ENCODE assay signal across 28 cellular contexts in genomic region chr6:2816158-2816557, GRCh38.
"Had no signal": no experiment of that assay in that cellular context is flagged by ENCODE, and none has a peak within 500 bp of the region (broad histone marks: within the 10 kb centered on the region; RNA-seq: fewer than 3 reads in every experiment).

No MANE protein-coding gene starts in this region.

- H3K27ac ChIP-seq: adrenal gland, body of pancreas, colonic mucosa, gastrocnemius medialis, heart left ventricle had no signal

- H3K4me1 ChIP-seq: colonic mucosa had no signal

- H3K9me3 ChIP-seq: body of pancreas, colonic mucosa, gastrocnemius medialis had no signal

- H3K4me3 ChIP-seq: adrenal gland, body of pancreas, colonic mucosa, gastrocnemius medialis, heart left ventricle had no signal

- H3K36me3 ChIP-seq: adrenal gland, colonic mucosa, gastrocnemius medialis, heart left ventricle had no signal

- H3K27me3 ChIP-seq: adrenal gland, body of pancreas, colonic mucosa, gastrocnemius medialis, heart left ventricle had no signal

- ATAC-seq: activated CD4-positive, alpha-beta T cell treated with anti-CD3 and anti-CD28 coated beads for 36 hours; activated CD8-positive, alpha-beta memory T cell treated with anti-CD3 and anti-CD28 coated beads, Interleukin-2, amount 10 ng/mL, durations not matched to agents 7 days and 5 days; activated CD8-positive, alpha-beta T cell treated with anti-CD3 and anti-CD28 coated beads, Interleukin-2, amount 10 ng/mL, durations not matched to agents 7 days and 5 days; activated naive CD8-positive, alpha-beta T cell treated with anti-CD3 and anti-CD28 coated beads, Interleukin-2, amount 50 U/mL, for 24 hours; body of pancreas; esophagus mucosa; gastrocnemius medialis; heart left ventricle had no signal

- DNase-seq: activated CD4-positive, alpha-beta memory T cell treated with anti-CD3 and anti-CD28 coated beads for 36 hours; activated CD4-positive, alpha-beta T cell treated with anti-CD3 and anti-CD28 coated beads for 36 hours; activated CD4-positive, alpha-beta T cell treated with anti-CD3 and anti-CD28 coated beads, Interleukin-2, amount 10 ng/mL, durations not matched to agents 24 days and 14 days; activated CD4-positive, CD25-positive, alpha-beta regulatory T cell; activated CD4-positive, CD25-positive, alpha-beta regulatory T cell treated with anti-CD3 and anti-CD28 coated beads, Interleukin-2, amount 50 U/mL, for 72 hours; activated CD8-positive, alpha-beta memory T cell treated with anti-CD3 and anti-CD28 coated beads, Interleukin-2, amount 10 ng/mL, durations not matched to agents 7 days and 5 days; activated CD8-positive, alpha-beta memory T cell treated with anti-CD3 and anti-CD28 coated beads, Interleukin-2, amount 50 U/mL, for 4 hours; activated CD8-positive, alpha-beta T cell treated with anti-CD3 and anti-CD28 coated beads, Interleukin-2, amount 10 ng/mL, durations not matched to agents 7 days and 5 days; activated effector memory CD4-positive, alpha-beta T cell treated with anti-CD3 and anti-CD28 coated beads, Interleukin-2, amount 50 U/mL, for 16 hours; activated naive CD4-positive, alpha-beta T cell treated with anti-CD3 and anti-CD28 coated beads for 36 hours; activated naive CD8-positive, alpha-beta T cell treated with anti-CD3 and anti-CD28 coated beads for 36 hours; activated naive CD8-positive, alpha-beta T cell treated with anti-CD3 and anti-CD28 coated beads, Interleukin-2, amount 50 U/mL, for 24 hours; activated T-cell treated with anti-CD3 and anti-CD28 coated beads, Interleukin-2, amount 50 U/mL, for 1 hour; activated T-cell treated with anti-CD3 and anti-CD28 coated beads, Interleukin-2, amount 50 U/mL, for 48 hours; adrenal gland; amygdala; aorta; body of pancreas; caudate nucleus; effector CD8-positive, alpha-beta T cell; foreskin fibroblast; gastrocnemius medialis; glutamatergic neuron; heart left ventricle; T-helper 2 cell had no signal

- FAIRE-seq: endometrium had no signal
